Comparison of ENCODE assay signal across 13 cellular contexts in the genomic region with DNA sequence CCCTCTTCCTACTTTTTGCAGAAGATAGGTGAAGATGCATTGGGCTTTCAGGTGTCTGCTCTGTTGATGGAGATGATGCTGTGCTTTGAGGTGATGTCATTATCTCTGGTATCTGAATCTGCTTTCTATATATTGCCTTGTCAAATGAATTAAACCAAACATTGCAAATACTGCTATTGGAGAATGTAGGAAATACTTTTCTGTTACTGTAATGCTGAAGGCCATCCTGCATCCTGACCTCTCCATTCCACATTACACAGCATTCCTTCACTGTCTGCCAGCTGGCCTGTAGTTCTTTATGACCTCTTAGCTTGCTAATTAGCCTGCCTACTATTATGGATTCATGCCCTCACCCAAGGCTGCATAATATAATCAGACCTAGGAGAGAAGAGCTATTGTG.
DNase-seq lines count a peak whose midpoint lies in the region; ATAC-seq and TF ChIP-seq lines count a peak whose summit lies in the region.
"Had no signal": no experiment of that assay in that cellular context is flagged by ENCODE, and none has a peak within 500 bp of the region (broad histone marks: within the 10 kb centered on the region; RNA-seq: fewer than 3 reads in every experiment).

No MANE protein-coding gene starts in this region.

- peak; percentile 86 for ATAC-seq in SK-N-SH treated with all-trans-retinoic acid at 6 μM for 48 hours
- ATAC-seq in GM18867 (IDR thresholded peaks at IDR 0.05; ENCODE audit: unreplicated experiment), result no peak
- ATAC-seq: naive thymus-derived CD4-positive, alpha-beta T cell had no signal

- no peaks in the 10 kb centered on the region for H3K9me3 ChIP-seq in BE2C

- no TSS peak for BruUV-seq in Calu3 (replicated peaks; lab: Mats Ljungman, UMichigan)

- TF ChIP-seq CTCF in Calu3 (IDR thresholded peaks at IDR 0.05; ENCODE audit: unreplicated experiment) (no peak), foreskin fibroblast (IDR thresholded peaks at IDR 0.05; ENCODE audit: low read depth, low read length) (no peak), osteocyte (IDR thresholded peaks at IDR 0.05) (no peak), BE2C (IDR thresholded peaks at IDR 0.05; ENCODE audit: low read depth, low read length) (no peak)

- H3K36me3 ChIP-seq in BE2C, result peaks cover 6% of the 10 kb centered on the region

- DNase-seq in Calu3, result no peak
- peak; percentile 86 to 92 for DNase-seq in foreskin fibroblast
- no peak for DNase-seq in osteocyte (ENCODE audit: extremely low spot score, unreplicated experiment)
- DNase-seq in NCI-H1105 (lab: John Stamatoyannopoulos, UW), result no peak
- DNase-seq in BE2C, result no peak
- DNase-seq in Kasumi-1 (lab: John Stamatoyannopoulos, UW), result no peak
- DNase-seq: activated T-cell treated with anti-CD3 and anti-CD28 coated beads, Interleukin-2, amount 50 U/mL, for 24 hours; naive thymus-derived CD4-positive, alpha-beta T cell; NCI-H2171; stimulated activated naive CD4-positive, alpha-beta T cell treated with Interleukin-2 at 50 U/mL for 16 hours had no signal

- intact Hi-C loops in Calu3 (cut with micrococcal nuclease; ENCODE audit: unreplicated experiment), result no loop called here

- no peaks in the 10 kb centered on the region for H3K27me3 ChIP-seq in BE2C
- H3K27me3 ChIP-seq: hepatocyte had no signal

- H3K4me3 Mint-ChIP-seq in Calu3 (ENCODE audit: low read depth, unreplicated experiment), result no peak overlapping the region
- H3K4me3 Mint-ChIP-seq in osteocyte (ENCODE audit: unreplicated experiment), result no peak overlapping the region
- H3K4me3 Mint-ChIP-seq: activated T-cell treated with anti-CD3 and anti-CD28 coated beads, Interleukin-2, amount 50 U/mL, for 24 hours; naive thymus-derived CD4-positive, alpha-beta T cell had no signal

- H3K4me1 Mint-ChIP-seq in Calu3 (ENCODE audit: low read depth, unreplicated experiment) (peaks cover 85% of the 10 kb centered on the region), osteocyte (ENCODE audit: unreplicated experiment) (peaks cover 56% of the 10 kb centered on the region)

- H3K36me3 Mint-ChIP-seq in Calu3 (ENCODE audit: insufficient read depth, unreplicated experiment) (peaks cover 58% of the 10 kb centered on the region), osteocyte (ENCODE audit: unreplicated experiment) (peaks cover 34% of the 10 kb centered on the region)

- no peaks in the 10 kb centered on the region; the same call in 1 of the 2 replicates for H3K4me1 ChIP-seq in BE2C

- no peaks in the 10 kb centered on the region for H3K27me3 Mint-ChIP-seq in Calu3 (ENCODE audit: unreplicated experiment)
- no peaks in the 10 kb centered on the region for H3K27me3 Mint-ChIP-seq in osteocyte (ENCODE audit: unreplicated experiment)
- H3K27me3 Mint-ChIP-seq: activated T-cell treated with anti-CD3 and anti-CD28 coated beads, Interleukin-2, amount 50 U/mL, for 24 hours; naive thymus-derived CD4-positive, alpha-beta T cell had no signal

- peak overlapping the region; percentile 86 for H3K27ac Mint-ChIP-seq in Calu3 (ENCODE audit: unreplicated experiment)
- H3K27ac Mint-ChIP-seq in osteocyte (ENCODE audit: unreplicated experiment), result peak overlapping the region; percentile 69
- H3K27ac Mint-ChIP-seq: activated T-cell treated with anti-CD3 and anti-CD28 coated beads, Interleukin-2, amount 50 U/mL, for 24 hours had no signal

- H3K9me3 Mint-ChIP-seq in Calu3 (ENCODE audit: low read depth, unreplicated experiment), result no peaks in the 10 kb centered on the region
- no peaks in the 10 kb centered on the region for H3K9me3 Mint-ChIP-seq in osteocyte (ENCODE audit: unreplicated experiment)
- H3K9me3 Mint-ChIP-seq: activated T-cell treated with anti-CD3 and anti-CD28 coated beads, Interleukin-2, amount 50 U/mL, for 24 hours; naive thymus-derived CD4-positive, alpha-beta T cell had no signal

- H3K4me3 ChIP-seq in foreskin fibroblast (ENCODE audit: low read depth in 1 of 2, low read length in 2 of 2) (no peak overlapping the region), BE2C (ENCODE audit: low read depth, low read length) (no peak overlapping the region)
- H3K4me3 ChIP-seq: hepatocyte had no signal

- CTCF ChIA-PET in Calu3 (lab: Charles Lee), result interaction anchor here (3.1 kb wide), 1 partner anchor 183 kb away, joined by 10 read pairs; no protein-coding TSS in a partner anchor

TF ChIP-seq in SK-N-SH treated with all-trans-retinoic acid at 6 μM for 48 hours, 23 proteins besides CTCF, POLR2A, EP300 and RAD21:
- TF ChIP-seq OSR1 (CRISPR knock-in tag; IDR thresholded peaks at IDR 0.05) (no peak), ZC3H10 (CRISPR knock-in tag; IDR thresholded peaks at IDR 0.05) (no peak), ZFP3 (CRISPR knock-in tag; IDR thresholded peaks at IDR 0.05) (no peak), ISL1 (CRISPR knock-in tag; IDR thresholded peaks at IDR 0.05) (peak; percentile 86), GLIS3 (CRISPR knock-in tag; IDR thresholded peaks at IDR 0.05) (0 out of 2 replicates have a peak, but pooled peaks have one; percentile 60), PPARA (CRISPR knock-in tag; IDR thresholded peaks at IDR 0.05; ENCODE audit: borderline replicate concordance) (no peak), ESRRG (CRISPR knock-in tag; IDR thresholded peaks at IDR 0.05) (no peak), CSDC2 (CRISPR knock-in tag; IDR thresholded peaks at IDR 0.05) (peak; percentile 67; the same call in 1 of the 2 replicates), SNAI2 (CRISPR knock-in tag; IDR thresholded peaks at IDR 0.05) (no peak), TOX (CRISPR knock-in tag; IDR thresholded peaks at IDR 0.05; ENCODE audit: borderline replicate concordance) (no peak), ZFP30 (CRISPR knock-in tag; IDR thresholded peaks at IDR 0.05) (no peak), ZNF8 (CRISPR knock-in tag; IDR thresholded peaks at IDR 0.05) (no peak), ZNF565 (CRISPR knock-in tag; conservative IDR thresholded peaks at IDR 0.05; ENCODE audit: low read depth) (no peak), BACH2 (CRISPR knock-in tag; IDR thresholded peaks at IDR 0.05; ENCODE audit: borderline replicate concordance) (no peak), ARNTL (CRISPR knock-in tag; IDR thresholded peaks at IDR 0.05; ENCODE audit: borderline replicate concordance, low read depth) (no peak)
- TF ChIP-seq, protein P1, sequence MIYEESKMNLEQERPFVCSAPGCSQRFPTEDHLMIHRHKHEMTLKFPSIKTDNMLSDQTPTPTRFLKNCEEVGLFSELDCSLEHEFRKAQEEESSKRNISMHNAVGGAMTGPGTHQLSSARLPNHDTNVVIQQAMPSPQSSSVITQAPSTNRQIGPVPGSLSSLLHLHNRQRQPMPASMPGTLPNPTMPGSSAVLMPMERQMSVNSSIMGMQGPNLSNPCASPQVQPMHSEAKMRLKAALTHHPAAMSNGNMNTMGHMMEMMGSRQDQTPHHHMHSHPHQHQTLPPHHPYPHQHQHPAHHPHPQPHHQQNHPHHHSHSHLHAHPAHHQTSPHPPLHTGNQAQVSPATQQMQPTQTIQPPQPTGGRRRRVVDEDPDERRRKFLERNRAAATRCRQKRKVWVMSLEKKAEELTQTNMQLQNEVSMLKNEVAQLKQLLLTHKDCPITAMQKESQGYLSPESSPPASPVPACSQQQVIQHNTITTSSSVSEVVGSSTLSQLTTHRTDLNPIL (CRISPR knock-in tag; IDR thresholded peaks at IDR 0.05; ENCODE audit: low read depth), result peak; percentile 53; the same call in 1 of the 2 replicates

Comparison
In these comparisons a context has a peak if more than half of its experiments do, and no peak if none do; other contexts are left out.
1. DNase-seq: peak in foreskin fibroblast (2 of 2); none in Calu3 (single experiment), osteocyte (single experiment), NCI-H1105 (single experiment), BE2C (single experiment) and Kasumi-1 (0 of 2).